Comparison of ENCODE assay signal across 1 cellular context in the genomic region with DNA sequence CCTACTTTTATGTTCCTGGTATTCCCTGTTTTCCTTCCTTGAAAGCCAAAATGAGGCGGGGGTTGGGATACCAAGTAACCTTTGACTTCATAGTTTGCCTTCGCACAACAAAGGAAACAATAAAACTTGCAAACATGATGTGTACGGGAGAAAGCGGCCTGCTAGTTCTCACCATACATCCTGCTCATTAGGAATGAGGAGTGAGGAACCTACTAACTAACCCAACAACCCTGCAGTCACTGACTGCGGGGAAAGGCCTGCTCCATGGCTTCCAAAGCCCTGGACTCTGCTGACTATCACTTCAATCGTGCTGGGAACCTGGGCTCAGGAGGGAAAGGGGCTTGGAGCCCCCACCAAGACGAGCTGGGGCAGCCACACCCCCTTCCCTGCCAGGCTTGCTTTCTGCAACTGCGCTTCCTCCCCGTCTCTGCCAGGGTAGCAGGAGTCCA.
TF ChIP-seq lines count a peak whose summit lies in the region.

No MANE protein-coding gene starts in this region.

TF ChIP-seq in H1, 55 proteins besides CTCF, POLR2A, EP300 and RAD21 (continued from another document):
- no peak for TF ChIP-seq RNF2 (IDR thresholded peaks at IDR 0.05; ENCODE audit: borderline replicate concordance, low read depth, low read length, missing control alignments, poor library complexity, severe bottlenecking)
- no peak for TF ChIP-seq SRF (IDR thresholded peaks at IDR 0.05; ENCODE audit: low read depth, low read length)
- TF ChIP-seq GTF2F1 (IDR thresholded peaks at IDR 0.05; ENCODE audit: borderline replicate concordance, low read depth, low read length) = no peak
- no peak for TF ChIP-seq PHF8 (conservative IDR thresholded peaks at IDR 0.05; ENCODE audit: low read depth, low read length)
- TF ChIP-seq SP4 (IDR thresholded peaks at IDR 0.05; ENCODE audit: low read length) = no peak
- no peak for TF ChIP-seq SAP30 (IDR thresholded peaks at IDR 0.05; ENCODE audit: insufficient read depth, insufficient replicate concordance, low read length)
